In the genomic region with DNA sequence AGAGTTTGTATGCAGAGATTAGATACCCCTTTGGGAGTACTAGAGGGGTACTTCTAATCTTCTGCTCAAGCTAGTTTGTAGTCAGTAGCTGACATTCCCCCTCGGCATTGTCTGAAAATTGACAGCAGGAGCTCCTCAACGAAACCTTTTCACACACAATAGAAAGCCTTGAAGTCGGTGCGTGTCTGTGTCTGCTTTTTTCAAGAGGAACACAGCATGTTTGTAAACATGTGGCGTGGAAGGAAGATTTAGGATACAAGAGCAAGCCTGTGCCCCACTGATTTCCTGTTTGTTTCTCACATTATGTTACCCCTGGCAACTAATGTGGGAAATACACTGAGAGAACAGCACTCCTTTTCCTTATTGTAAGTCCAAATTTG, we compare ENCODE assay signal across 21 cellular contexts.
DNase-seq lines count a peak whose midpoint lies in the region; ATAC-seq and TF ChIP-seq lines count a peak whose summit lies in the region.
"Had no signal": no experiment of that assay in that cellular context is flagged by ENCODE, and none has a peak within 500 bp of the region (broad histone marks: within the 10 kb centered on the region; RNA-seq: fewer than 3 reads in every experiment).

No MANE protein-coding gene starts in this region.

- TF ChIP-seq CTCF in choroid plexus epithelial cell (conservative IDR thresholded peaks at IDR 0.05; ENCODE audit: low read depth, low read length) = no peak
- TF ChIP-seq CTCF in osteocyte (IDR thresholded peaks at IDR 0.05) = no peak

- H3K27me3 ChIP-seq in HUES48 (ENCODE audit: control insufficient read depth, insufficient read depth, low read length) (no peaks in the 10 kb centered on the region), iPS DF 6.9 (ENCODE audit: control insufficient read depth, insufficient read depth, low read length) (no peaks in the 10 kb centered on the region)

- H3K4me3 Mint-ChIP-seq in osteocyte (ENCODE audit: unreplicated experiment) (no peak overlapping the region), T-cell (no peak overlapping the region)
- H3K4me3 Mint-ChIP-seq: activated CD4-positive, alpha-beta T cell treated with anti-CD3 and anti-CD28 coated beads, Interleukin-2, amount 10 ng/mL, durations not matched to agents 24 days and 14 days; central memory CD8-positive, alpha-beta T cell had no signal

- CTCF ChIA-PET in T-cell (lab: Charles Lee) = no interaction called here

- H3K27me3 Mint-ChIP-seq in osteocyte (ENCODE audit: unreplicated experiment) = no peaks in the 10 kb centered on the region
- H3K27me3 Mint-ChIP-seq in T-cell = no peaks in the 10 kb centered on the region
- H3K27me3 Mint-ChIP-seq: activated CD4-positive, alpha-beta T cell treated with anti-CD3 and anti-CD28 coated beads, Interleukin-2, amount 10 ng/mL, durations not matched to agents 24 days and 14 days; central memory CD8-positive, alpha-beta T cell had no signal

- WGBS in iPS DF 6.9 (ENCODE audit: insufficient coverage, insufficient read length) = no CpG with 5 or more reads among the region's 5 CpGs

- POLR2A ChIA-PET in T-cell (lab: Charles Lee) = no interaction called here

- ATAC-seq in HG02759 (IDR thresholded peaks at IDR 0.05; ENCODE audit: unreplicated experiment) = no peak
- no peak for ATAC-seq in GM21515 (IDR thresholded peaks at IDR 0.05; ENCODE audit: unreplicated experiment)
- no peak for ATAC-seq in HG03025 (IDR thresholded peaks at IDR 0.05; ENCODE audit: low FRiP score, unreplicated experiment)
- no peak for ATAC-seq in T-cell (replicated peaks in 1 of 4)
- ATAC-seq: HCT116, mucosa of descending colon had no signal

- H3K9me3 ChIP-seq in HUES48 (ENCODE audit: control insufficient read depth, insufficient read depth, low read length) (peaks cover 20% of the 10 kb centered on the region), iPS DF 6.9 (ENCODE audit: control insufficient read depth, insufficient read depth, low read length) (no peaks in the 10 kb centered on the region)

- DNase-seq in choroid plexus epithelial cell (ENCODE audit: low read depth) (peak; percentile 63), iPS DF 6.9 (ENCODE audit: low read depth, low spot score) (peak; percentile 27), osteocyte (ENCODE audit: extremely low spot score, unreplicated experiment) (no peak), T-cell (no peak)
- DNase-seq: activated CD4-positive, alpha-beta T cell treated with anti-CD3 and anti-CD28 coated beads, Interleukin-2, amount 10 ng/mL, durations not matched to agents 24 days and 14 days; activated naive CD4-positive, alpha-beta T cell treated with anti-CD3 and anti-CD28 coated beads, Interleukin-2, amount 50 U/mL, for 16 hours; activated T-cell treated with anti-CD3 and anti-CD28 coated beads for 4 hours; C1 segment of cervical spinal cord; DMS79; mucosa of descending colon; NCI-H446 treated with DMSO at 0.1 percent for 48 hours; stimulated activated CD4-positive, alpha-beta T cell treated with anti-CD3 and anti-CD28 coated beads, Interleukin-15, amount 100 ng/mL, for 24 hours; T-helper 9 cell had no signal

- H3K9ac ChIP-seq in HUES48 (ENCODE audit: low read depth, low read length) = peak overlapping the region; percentile 20; the same call in 1 of the 2 replicates
- H3K9ac ChIP-seq: KMS-11, parathyroid adenoma had no signal

- H3K4me1 ChIP-seq in HUES48 (ENCODE audit: control insufficient read depth, insufficient read depth, low read length) (peaks cover 33% of the 10 kb centered on the region), iPS DF 6.9 (ENCODE audit: control insufficient read depth, insufficient read depth, low read length) (no peaks in the 10 kb centered on the region; the same call in 1 of the 2 replicates)
- H3K4me1 ChIP-seq: parathyroid adenoma had no signal

- peak overlapping the region; percentile 91 for H3K27ac ChIP-seq in HUES48 (ENCODE audit: low read depth, low read length)
- H3K27ac ChIP-seq in iPS DF 6.9 (ENCODE audit: low read length) = no peak overlapping the region
- H3K27ac ChIP-seq: KMS-11, parathyroid adenoma had no signal

- H3K36me3 Mint-ChIP-seq in osteocyte (ENCODE audit: unreplicated experiment) = peaks cover 9% of the 10 kb centered on the region
- H3K36me3 Mint-ChIP-seq in T-cell = no peaks in the 10 kb centered on the region

- peak overlapping the region; percentile 34 for H3K27ac Mint-ChIP-seq in osteocyte (ENCODE audit: unreplicated experiment)
- no peak overlapping the region for H3K27ac Mint-ChIP-seq in T-cell
- H3K27ac Mint-ChIP-seq: activated CD4-positive, alpha-beta T cell treated with anti-CD3 and anti-CD28 coated beads, Interleukin-2, amount 10 ng/mL, durations not matched to agents 24 days and 14 days had no signal

- no peaks in the 10 kb centered on the region for H3K36me3 ChIP-seq in HUES48 (ENCODE audit: control insufficient read depth, insufficient read depth, low read length)
- H3K36me3 ChIP-seq in iPS DF 6.9 (ENCODE audit: control insufficient read depth, insufficient read depth, low read length) = no peaks in the 10 kb centered on the region

- peak overlapping the region; percentile 15; the same call in 1 of the 2 replicates for H3K4me3 ChIP-seq in HUES48 (ENCODE audit: low read depth, low read length)
- peak overlapping the region; percentile 23 for H3K4me3 ChIP-seq in choroid plexus epithelial cell (ENCODE audit: low read depth, low read length)
- H3K4me3 ChIP-seq in iPS DF 6.9 (ENCODE audit: low read length) = no peak overlapping the region
- H3K4me3 ChIP-seq: mucosa of descending colon had no signal

- H3K4me1 Mint-ChIP-seq in osteocyte (ENCODE audit: unreplicated experiment) = no peaks in the 10 kb centered on the region
- no peaks in the 10 kb centered on the region for H3K4me1 Mint-ChIP-seq in T-cell
- H3K4me1 Mint-ChIP-seq: activated CD4-positive, alpha-beta T cell treated with anti-CD3 and anti-CD28 coated beads, Interleukin-2, amount 10 ng/mL, durations not matched to agents 24 days and 14 days; central memory CD8-positive, alpha-beta T cell had no signal

- H3K9me3 Mint-ChIP-seq in osteocyte (ENCODE audit: unreplicated experiment) (peaks cover 15% of the 10 kb centered on the region), T-cell (peaks cover 3 to 24% (median 16%) of the 10 kb centered on the region in 3 donors)
- H3K9me3 Mint-ChIP-seq: activated CD4-positive, alpha-beta T cell treated with anti-CD3 and anti-CD28 coated beads, Interleukin-2, amount 10 ng/mL, durations not matched to agents 24 days and 14 days had no signal

Comparison
In these comparisons a context has a peak if more than half of its experiments do, and no peak if none do; other contexts are left out.
1. DNase-seq: peak in choroid plexus epithelial cell (single experiment) and iPS DF 6.9 (single experiment); none in osteocyte (single experiment) and T-cell (0 of 34).